In the genomic region with DNA sequence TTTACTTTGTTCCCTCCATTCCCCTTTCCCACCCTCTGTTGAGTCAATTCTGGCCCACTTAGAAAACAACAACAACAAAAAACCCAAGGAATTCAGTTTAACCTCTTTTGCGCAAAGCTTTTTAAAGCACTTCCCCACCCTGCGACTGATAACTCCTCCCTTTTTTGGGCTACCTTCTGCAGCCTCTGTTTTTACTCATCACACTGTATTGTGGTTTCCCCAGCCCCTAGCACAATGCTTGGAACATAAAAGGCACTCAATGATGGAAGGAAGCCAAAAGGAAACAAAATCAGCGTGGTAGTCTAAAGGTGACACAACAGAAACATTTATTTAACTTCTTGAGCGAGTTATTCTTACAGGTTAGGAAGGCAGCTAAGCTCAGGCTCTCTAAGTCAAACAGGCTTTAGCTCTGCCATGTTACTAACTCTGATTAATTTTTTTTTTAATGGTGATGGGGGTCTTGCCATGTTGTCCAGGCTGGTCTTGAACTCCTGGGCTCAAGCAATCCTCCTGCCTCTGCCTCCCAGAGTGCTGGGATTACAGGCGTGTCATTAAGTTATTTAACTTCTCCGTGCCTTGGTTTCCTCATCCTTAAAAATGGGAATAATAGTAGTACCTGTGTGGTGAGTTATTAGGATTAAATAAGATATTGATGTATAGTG, we compare ENCODE assay signal across 2 cellular contexts.
TF ChIP-seq lines count a peak whose summit lies in the region.

No MANE protein-coding gene starts in this region.

TF ChIP-seq in GM12878, 131 proteins besides CTCF, POLR2A, EP300 and RAD21 (continued from another document):
- TF ChIP-seq ATF2 (IDR thresholded peaks at IDR 0.05; ENCODE audit: low read length): peak; percentile 27; the same call in 1 of the 2 replicates
- TF ChIP-seq NFIC (IDR thresholded peaks at IDR 0.05; ENCODE audit: low read depth, low read length): peak; percentile 63; the same call in 1 of the 2 replicates
- peak; percentile 56; the same call in 1 of the 2 replicates for TF ChIP-seq EED (IDR thresholded peaks at IDR 0.05; ENCODE audit: low read depth)
- peak; percentile 64 to 65; a peak in 2 of 4 replicates for TF ChIP-seq IKZF2 (IDR thresholded peaks at IDR 0.05)
- 0 out of 2 replicates have a peak, but pooled peaks have one; percentile 37 for TF ChIP-seq NBN (IDR thresholded peaks at IDR 0.05)
- peak; percentile 76 for TF ChIP-seq SPI1 (IDR thresholded peaks at IDR 0.05; ENCODE audit: borderline replicate concordance, insufficient read depth, low read depth, low read length)
- no peak for TF ChIP-seq EGR1 (IDR thresholded peaks at IDR 0.05; ENCODE audit: borderline replicate concordance in 1 of 2, low read depth in 2 of 2, low read length in 2 of 2)
- TF ChIP-seq RUNX3 (IDR thresholded peaks at IDR 0.05; ENCODE audit: low read length): peak; percentile 98
- TF ChIP-seq BCL11A (IDR thresholded peaks at IDR 0.05; ENCODE audit: low read depth, low read length): 0 out of 2 replicates have a peak, but pooled peaks have one; percentile 45
- TF ChIP-seq EZH2 (IDR thresholded peaks at IDR 0.05; ENCODE audit: borderline replicate concordance, control insufficient read depth, low read depth, low read length): no peak
- TF ChIP-seq SIN3A (IDR thresholded peaks at IDR 0.05; ENCODE audit: low read depth, low read length): no peak
TF ChIP-seq in GM12878: peak in this region for 22.

TF ChIP-seq in HepG2, 621 proteins besides CTCF, POLR2A, EP300 and RAD21 (continued from another document):
- TF ChIP-seq ZBTB40 (IDR thresholded peaks at IDR 0.05) (no peak), ZBTB40 (CRISPR knock-in tag; IDR thresholded peaks at IDR 0.05) (no peak), DZIP1 (CRISPR knock-in tag; IDR thresholded peaks at IDR 0.05) (no peak), SNRNP70 (IDR thresholded peaks at IDR 0.05; ENCODE audit: low read depth, low read length) (no peak), SOX13 (IDR thresholded peaks at IDR 0.05) (no peak), SOX13 (CRISPR knock-in tag; conservative IDR thresholded peaks at IDR 0.05 in 1 of 2, IDR thresholded peaks at IDR 0.05 in 1 of 2) (no peak; a peak in 1 of 4 replicates), ATF1 (CRISPR knock-in tag; IDR thresholded peaks at IDR 0.05) (no peak), ZNF549 (CRISPR knock-in tag; IDR thresholded peaks at IDR 0.05) (no peak), ZNF562 (CRISPR knock-in tag; IDR thresholded peaks at IDR 0.05; ENCODE audit: borderline replicate concordance) (no peak), ZNF569 (CRISPR knock-in tag; IDR thresholded peaks at IDR 0.05; ENCODE audit: borderline replicate concordance) (no peak), KMT2A (CRISPR knock-in tag; IDR thresholded peaks at IDR 0.05) (no peak; the same call in 1 of the 2 replicates), ZNF781 (CRISPR knock-in tag; IDR thresholded peaks at IDR 0.05; ENCODE audit: borderline replicate concordance, not compliant biosample characterization) (no peak), ZBTB8A (CRISPR knock-in tag; IDR thresholded peaks at IDR 0.05; ENCODE audit: borderline replicate concordance, low read depth) (peak; percentile 89; the same call in 1 of the 2 replicates), ZMAT5 (CRISPR knock-in tag; IDR thresholded peaks at IDR 0.05; ENCODE audit: borderline replicate concordance, low read depth) (no peak), GATAD1 (CRISPR knock-in tag; IDR thresholded peaks at IDR 0.05) (no peak), TEAD3 (CRISPR knock-in tag; optimal IDR thresholded peaks at IDR 0.05; ENCODE audit: borderline replicate concordance) (no peak), TBP (CRISPR knock-in tag; IDR thresholded peaks at IDR 0.05) (no peak), NFATC3 (CRISPR knock-in tag; IDR thresholded peaks at IDR 0.05) (0 out of 2 replicates have a peak, but pooled peaks have one; percentile 47), ZNF30 (CRISPR knock-in tag; IDR thresholded peaks at IDR 0.05) (no peak)
- TF ChIP-seq, protein P1, sequence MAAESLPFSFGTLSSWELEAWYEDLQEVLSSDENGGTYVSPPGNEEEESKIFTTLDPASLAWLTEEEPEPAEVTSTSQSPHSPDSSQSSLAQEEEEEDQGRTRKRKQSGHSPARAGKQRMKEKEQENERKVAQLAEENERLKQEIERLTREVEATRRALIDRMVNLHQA (CRISPR knock-in tag; IDR thresholded peaks at IDR 0.05): no peak
